Comparison of ENCODE assay signal across 14 cellular contexts in the genomic region with DNA sequence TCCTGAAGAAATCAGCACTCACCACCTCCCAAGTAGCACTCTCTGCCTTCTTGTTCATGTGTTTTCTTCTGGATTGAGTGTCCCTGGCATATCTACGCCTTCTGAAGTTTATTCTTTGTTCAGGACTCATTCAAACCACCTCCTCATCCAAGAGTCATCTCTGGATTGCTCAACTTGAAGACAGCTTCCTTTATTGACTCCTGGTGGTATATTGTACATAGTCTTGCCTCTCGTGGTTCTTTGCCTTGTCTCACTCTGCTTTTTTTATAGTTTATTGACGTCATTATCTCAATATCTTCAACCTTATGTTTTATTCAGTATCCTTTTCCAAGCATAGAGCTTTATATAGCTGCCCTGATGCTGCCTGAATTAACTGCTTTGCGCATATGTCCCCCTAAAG.
DNase-seq lines count a peak whose midpoint lies in the region; ATAC-seq lines count a peak whose summit lies in the region.
"Had no signal": no experiment of that assay in that cellular context is flagged by ENCODE, and none has a peak within 500 bp of the region (broad histone marks: within the 10 kb centered on the region; RNA-seq: fewer than 3 reads in every experiment).

No MANE protein-coding gene starts in this region.

- ATAC-seq in GM19043 (IDR thresholded peaks at IDR 0.05; ENCODE audit: low read depth, unreplicated experiment) (peak; percentile 22), HG03064 (IDR thresholded peaks at IDR 0.05; ENCODE audit: low read depth, unreplicated experiment) (peak; percentile 17), HG03135 (IDR thresholded peaks at IDR 0.05; ENCODE audit: unreplicated experiment) (no peak)

- DNase-seq in AG20443 (ENCODE audit: low spot score) (peak; percentile 48), SKM-1 (lab: John Stamatoyannopoulos, UW; ENCODE audit: unreplicated experiment) (peak; percentile 57), SW480 (ENCODE audit: low spot score) (no peak), NCI-H1436 (lab: John Stamatoyannopoulos, UW) (no peak)
- DNase-seq in T-helper 2 cell treated with Interferon-gamma antibody and Interleukin-4, amounts not matched to agents 5 μg/mL and 100 μg/mL, for 36 hours (ENCODE audit: low spot score): no peak
- DNase-seq: activated naive CD4-positive, alpha-beta T cell treated with anti-CD3 and anti-CD28 coated beads, Interleukin-2, amount 50 U/mL, for 16 hours; C1 segment of cervical spinal cord; NCI-H2029 treated with DMSO at 0.1 percent for 48 hours; RPMI8226; sigmoid colon had no signal

- H3K9me3 Mint-ChIP-seq in T-helper 2 cell treated with Interferon-gamma antibody and Interleukin-4, amounts not matched to agents 5 μg/mL and 100 μg/mL, for 36 hours: no peaks in the 10 kb centered on the region
- H3K9me3 Mint-ChIP-seq: mesothelial cell of epicardium had no signal

- H3K27me3 Mint-ChIP-seq in T-helper 2 cell treated with Interferon-gamma antibody and Interleukin-4, amounts not matched to agents 5 μg/mL and 100 μg/mL, for 36 hours (ENCODE audit: low read depth): peaks cover 6% of the 10 kb centered on the region

- no peak overlapping the region for H3K27ac Mint-ChIP-seq in T-helper 2 cell treated with Interferon-gamma antibody and Interleukin-4, amounts not matched to agents 5 μg/mL and 100 μg/mL, for 36 hours
- H3K27ac Mint-ChIP-seq: mesothelial cell of epicardium had no signal

- H3K36me3 Mint-ChIP-seq in T-helper 2 cell treated with Interferon-gamma antibody and Interleukin-4, amounts not matched to agents 5 μg/mL and 100 μg/mL, for 36 hours (ENCODE audit: low read depth): no peaks in the 10 kb centered on the region
- H3K36me3 Mint-ChIP-seq: mesothelial cell of epicardium had no signal

- H3K4me3 Mint-ChIP-seq in T-helper 2 cell treated with Interferon-gamma antibody and Interleukin-4, amounts not matched to agents 5 μg/mL and 100 μg/mL, for 36 hours: no peak overlapping the region
- H3K4me3 Mint-ChIP-seq: mesothelial cell of epicardium had no signal

- H3K4me1 Mint-ChIP-seq in T-helper 2 cell treated with Interferon-gamma antibody and Interleukin-4, amounts not matched to agents 5 μg/mL and 100 μg/mL, for 36 hours (ENCODE audit: low read depth): peaks cover 4% of the 10 kb centered on the region

Comparison
In these comparisons a context has a peak if more than half of its experiments do, and no peak if none do; other contexts are left out.
1. DNase-seq: peak in AG20443 (single experiment) and SKM-1 (single experiment); none in SW480 (single experiment), NCI-H1436 (single experiment) and T-helper 2 cell treated with Interferon-gamma antibody and Interleukin-4, amounts not matched to agents 5 μg/mL and 100 μg/mL, for 36 hours (single experiment).